In the genomic region with DNA sequence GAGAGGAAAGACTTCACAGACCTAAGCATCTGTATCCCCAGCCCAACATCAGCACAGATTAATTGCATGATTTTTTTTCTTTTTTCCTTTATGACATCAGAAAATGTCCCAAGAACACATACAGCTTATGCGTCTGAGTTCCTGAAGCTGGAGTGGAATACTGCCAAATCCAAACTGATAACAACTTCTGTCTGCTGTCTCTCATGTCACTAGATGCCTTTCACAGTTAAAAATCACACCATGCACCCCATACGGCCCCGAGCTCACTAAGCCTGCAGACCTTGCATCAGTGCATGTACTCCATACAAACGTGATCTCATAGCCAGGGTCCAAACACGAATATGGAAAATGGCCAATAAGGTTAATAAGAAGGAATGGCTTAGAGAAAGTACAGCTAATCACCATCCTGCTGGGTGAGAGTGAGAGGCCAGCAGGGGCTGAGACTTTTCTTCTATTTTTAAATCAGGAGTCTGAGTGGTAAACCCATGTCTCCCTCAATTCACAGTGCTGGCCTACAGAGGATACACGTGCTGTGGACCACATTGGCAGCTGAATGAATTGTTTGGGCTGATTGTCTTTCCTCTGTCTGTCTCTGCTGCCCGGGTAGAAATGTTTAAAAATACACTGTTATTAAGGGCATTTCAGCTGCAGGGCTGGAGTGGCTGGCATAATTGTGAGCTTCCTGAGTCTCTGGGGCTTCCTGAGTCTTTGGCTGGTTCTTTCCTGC, we compare ENCODE assay signal across 25 cellular contexts.
"Had no signal": no experiment of that assay in that cellular context is flagged by ENCODE, and none has a peak within 500 bp of the region (broad histone marks: within the 10 kb centered on the region; RNA-seq: fewer than 3 reads in every experiment).

No MANE protein-coding gene starts in this region.

- H3K9ac ChIP-seq: parathyroid adenoma had no signal

- H3K27me3 ChIP-seq: body of pancreas, dorsolateral prefrontal cortex, gastroesophageal sphincter, testis, uterus had no signal

- H3K27ac ChIP-seq: body of pancreas, coronary artery, dorsolateral prefrontal cortex, gastroesophageal sphincter, parathyroid adenoma, testis, uterus, VCaP had no signal

- DNase-seq: activated CD4-positive, alpha-beta T cell treated with anti-CD3 and anti-CD28 coated beads for 4 hours; activated CD4-positive, alpha-beta T cell treated with anti-CD3 and anti-CD28 coated beads, Interleukin-2, amount 50 U/mL, for 4 hours; activated naive CD4-positive, alpha-beta T cell; activated T-cell treated with anti-CD3 and anti-CD28 coated beads for 4 hours; activated T-cell treated with anti-CD3 and anti-CD28 coated beads, Interleukin-2, amount 50 U/mL, for 72 hours; anterior cingulate cortex; body of pancreas; dorsolateral prefrontal cortex; effector memory CD8-positive, alpha-beta T cell; erythroblast; hippocampal formation; left cardiac atrium; left ventricle myocardium superior; midbrain; naive thymus-derived CD4-positive, alpha-beta T cell; occipital lobe; right cardiac atrium; stimulated activated CD4-positive, alpha-beta T cell treated with anti-CD3 and anti-CD28 coated beads, Interleukin-2, amount 100 ng/mL, for 48 hours; stimulated activated naive CD4-positive, alpha-beta T cell treated with Interleukin-2 at 50 U/mL for 16 hours; testis; uterus had no signal

- H3K4me1 ChIP-seq: body of pancreas, parathyroid adenoma, testis, uterus had no signal

- H3K36me3 ChIP-seq: gastroesophageal sphincter, uterus had no signal

- H3K4me3 ChIP-seq: body of pancreas, coronary artery, dorsolateral prefrontal cortex, gastroesophageal sphincter, testis, uterus had no signal

- ATAC-seq: activated T-cell treated with anti-CD3 and anti-CD28 coated beads, Interleukin-2, amount 50 U/mL, for 72 hours; body of pancreas; effector memory CD8-positive, alpha-beta T cell; gastroesophageal sphincter; left ventricle myocardium superior; naive thymus-derived CD4-positive, alpha-beta T cell; right cardiac atrium had no signal

- H3K79me2 ChIP-seq: parathyroid adenoma had no signal

- H2AFZ ChIP-seq: parathyroid adenoma had no signal

- H3K9me3 ChIP-seq: body of pancreas, gastroesophageal sphincter, testis, uterus had no signal
